12 cellular contexts compared by ENCODE assay signal in the genomic region with DNA sequence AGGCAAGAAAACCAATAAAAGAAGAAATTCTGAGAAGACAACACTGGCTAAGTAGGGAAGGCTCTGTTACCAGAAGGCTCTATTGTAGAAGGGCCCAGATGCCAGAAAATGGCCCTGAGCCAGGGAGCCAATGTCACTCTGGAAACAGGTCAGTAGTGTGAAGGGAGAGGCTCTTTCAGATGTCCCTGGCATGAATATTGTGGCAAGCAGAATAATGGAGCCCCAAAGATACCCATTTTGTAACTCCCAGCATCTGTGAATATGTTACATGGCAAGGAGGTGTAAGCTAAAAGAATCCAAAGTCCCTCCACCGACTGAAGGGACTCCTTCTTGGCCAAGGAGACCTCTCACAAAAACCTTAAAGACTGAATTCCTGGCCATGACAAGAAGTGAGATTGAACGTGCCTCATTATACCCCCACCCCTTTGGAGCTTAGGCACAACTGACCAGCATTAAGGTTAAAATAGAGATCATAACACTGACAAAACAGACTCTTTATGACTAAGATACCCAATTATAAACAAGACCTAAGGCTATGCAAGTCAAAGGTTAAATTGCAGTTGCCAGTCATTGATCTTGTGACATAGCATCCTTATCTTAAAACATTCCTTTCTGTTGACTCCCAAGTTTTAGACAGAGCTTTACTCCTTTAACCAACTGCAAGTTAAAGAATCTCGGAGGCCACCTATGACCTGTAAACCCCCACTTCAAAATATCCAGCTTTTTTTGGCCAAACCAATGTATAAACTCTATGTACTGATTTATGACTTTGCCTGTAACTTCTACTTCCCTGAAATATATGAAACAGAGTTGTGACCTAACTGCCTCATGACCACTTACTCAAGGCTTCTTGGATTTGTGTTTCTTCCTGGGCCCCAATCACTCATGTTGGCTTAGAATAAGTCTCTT.
A peak's percentile ranks its signal among the peaks of the same experiment; 100 is the strongest.
DNase-seq lines count a peak whose midpoint lies in the region; ATAC-seq lines count a peak whose summit lies in the region.
"Had no signal": no experiment of that assay in that cellular context is flagged by ENCODE, and none has a peak within 500 bp of the region (broad histone marks: within the 10 kb centered on the region; RNA-seq: fewer than 3 reads in every experiment).

No MANE protein-coding gene starts in this region.

- H3K27me3 ChIP-seq in HUES6 (ENCODE audit: control insufficient read depth, insufficient read depth, low read length) = no peaks in the 10 kb centered on the region
- H3K27me3 ChIP-seq: sigmoid colon had no signal

- H3K9me3 ChIP-seq in HUES6 (ENCODE audit: control insufficient read depth, insufficient read depth, low read depth, low read length) = peaks cover 4% of the 10 kb centered on the region; the same call in 1 of the 2 replicates
- H3K9me3 ChIP-seq: sigmoid colon had no signal

- peak overlapping the region; percentile 14 for H3K9ac ChIP-seq in HUES6 (ENCODE audit: low read length)
- H3K9ac ChIP-seq: BLaER1 treated with 17β-estradiol and CSF1 and Interleukin-3, amounts not matched to agents 10 nM and 100 nM had no signal

- no peak for ATAC-seq in GM18520 (IDR thresholded peaks at IDR 0.05; ENCODE audit: unreplicated experiment)
- ATAC-seq: T-helper 17 cell had no signal

- peaks cover 7% of the 10 kb centered on the region; the same call in 1 of the 2 replicates for H3K36me3 ChIP-seq in HUES6 (ENCODE audit: control insufficient read depth, insufficient read depth, low read length)
- H3K36me3 ChIP-seq: BLaER1 treated with 17β-estradiol and CSF1 and Interleukin-3, amounts not matched to agents 10 nM and 100 nM; sigmoid colon had no signal

- H3K27ac ChIP-seq in HUES6 (ENCODE audit: low read depth, low read length) = peak overlapping the region; percentile 76; the same call in 1 of the 2 replicates
- H3K27ac ChIP-seq: BLaER1 treated with 17β-estradiol and CSF1 and Interleukin-3, amounts not matched to agents 10 nM and 100 nM; sigmoid colon had no signal

- peaks cover 31% of the 10 kb centered on the region for H3K4me1 ChIP-seq in HUES6 (ENCODE audit: control insufficient read depth, insufficient read depth, low read length)
- H3K4me1 ChIP-seq: BLaER1 treated with 17β-estradiol and CSF1 and Interleukin-3, amounts not matched to agents 10 nM and 100 nM; sigmoid colon had no signal

- peak overlapping the region; percentile 13; the same call in 1 of the 2 replicates for H3K4me3 ChIP-seq in HUES6 (ENCODE audit: low read depth, low read length)
- H3K4me3 ChIP-seq: BLaER1 treated with 17β-estradiol and CSF1 and Interleukin-3, amounts not matched to agents 10 nM and 100 nM; sigmoid colon had no signal

- DNase-seq in CD1c-positive myeloid dendritic cell (ENCODE audit: extremely low spot score) (peak; percentile 10), astrocyte of the hippocampus (ENCODE audit: low read depth, low spot score) (peak; percentile 38), kidney tubule cell (ENCODE audit: low spot score) (peak; percentile 45), DMS79 treated with DMSO at 0.1 percent for 48 hours (lab: John Stamatoyannopoulos, UW) (no peak)
- DNase-seq in central memory CD4-positive, alpha-beta T cell = no peak
- no peak for DNase-seq in activated effector memory CD4-positive, alpha-beta T cell treated with anti-CD3 and anti-CD28 coated beads, Interleukin-2, amount 50 U/mL, for 16 hours
- DNase-seq: activated CD8-positive, alpha-beta memory T cell treated with anti-CD3 and anti-CD28 coated beads for 24 hours; sigmoid colon; T-helper 17 cell had no signal

Comparison
In these comparisons a context has a peak if more than half of its experiments do, and no peak if none do; other contexts are left out.
1. DNase-seq: peak in CD1c-positive myeloid dendritic cell (single experiment), astrocyte of the hippocampus (single experiment) and kidney tubule cell (single experiment); none in central memory CD4-positive, alpha-beta T cell (single experiment), activated effector memory CD4-positive, alpha-beta T cell treated with anti-CD3 and anti-CD28 coated beads, Interleukin-2, amount 50 U/mL, for 16 hours (single experiment) and DMS79 treated with DMSO at 0.1 percent for 48 hours (single experiment).